ENCODE assay signal across 21 cellular contexts in the genomic region with DNA sequence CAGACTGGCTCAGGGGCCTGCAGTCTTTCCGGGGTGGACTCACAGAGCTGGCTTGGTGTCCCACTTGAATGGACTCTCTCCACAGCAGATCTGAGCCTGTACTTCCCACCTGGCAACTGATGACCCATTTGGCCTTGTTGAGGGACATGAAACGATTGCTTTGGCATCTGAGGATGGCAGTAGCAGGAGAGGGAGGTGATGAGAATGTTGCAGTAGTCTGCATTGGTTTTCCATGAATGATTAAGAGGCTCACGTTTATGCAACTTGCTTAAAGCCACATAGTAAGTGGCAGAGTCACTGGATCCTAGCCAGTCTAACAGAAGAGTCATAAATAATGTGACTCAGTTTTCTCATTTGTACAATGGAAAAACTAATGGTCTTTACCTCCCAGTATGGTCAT. TPM values are rescaled to one million over a fixed set of nuclear protein-coding genes. Genes with fewer than 3 reads are reported as not detected.
DNase-seq lines count a peak whose midpoint lies in the region; ATAC-seq and TF ChIP-seq lines count a peak whose summit lies in the region.
"Had no signal": no experiment of that assay in that cellular context is flagged by ENCODE, and none has a peak within 500 bp of the region (broad histone marks: within the 10 kb centered on the region; RNA-seq: fewer than 3 reads in every experiment).

No MANE protein-coding gene starts in this region.

- no peak overlapping the region for H3K9ac ChIP-seq in IMR-90 (ENCODE audit: low read depth, low read length)

- H2BK120ac ChIP-seq in IMR-90 (ENCODE audit: low read depth, low read length) = no peak overlapping the region

- TF ChIP-seq RAD21 in IMR-90 (IDR thresholded peaks at IDR 0.05; ENCODE audit: low read length) = no peak

- H2BK15ac ChIP-seq in IMR-90 (ENCODE audit: low read depth, low read length) = no peak overlapping the region

- 0 out of 2 replicates have a peak overlapping the region, but pooled peaks have one; percentile 22 for H3K4ac ChIP-seq in IMR-90 (ENCODE audit: low read depth, low read length)

- intact Hi-C loops in IMR-90 (cut with micrococcal nuclease) = no loop called here

- no peak overlapping the region for H4K8ac ChIP-seq in IMR-90 (ENCODE audit: low read depth in 2 of 2, low read length in 2 of 2)

- dilution Hi-C loops in IMR-90 (cut with HindIII; ENCODE audit: low sequenced_read_pairs, unreplicated experiment) = no loop called here

- POLR2A ChIA-PET in IMR-90 (lab: Charles Lee; ENCODE audit: unreplicated experiment) = no interaction called here

- H3K14ac ChIP-seq in IMR-90 (replicated peaks; ENCODE audit: low read depth, low read length) = no peak overlapping the region

- peaks cover 5% of the 10 kb centered on the region; the same call in 1 of the 2 replicates for H3K9me1 ChIP-seq in IMR-90 (ENCODE audit: insufficient read depth, low read length)

- no peaks in the 10 kb centered on the region for H3K36me3 ChIP-seq in IMR-90 (ENCODE audit: control insufficient read depth, insufficient read depth, low read length)
- H3K36me3 ChIP-seq: lower lobe of right lung, tibial artery had no signal

- H4K20me1 ChIP-seq in IMR-90 (ENCODE audit: insufficient read depth, low read length) = no peaks in the 10 kb centered on the region

- WGBS in IMR-90 (ENCODE audit: extremely low coverage in 2 of 2, insufficient read length in 1 of 2), 2 experiments = 48% methylated on average over 2 of the region's 3 CpGs; no CpG with 5 or more reads in 1 of the 2 experiments

- no peak for TF ChIP-seq POLR2A in IMR-90 (IDR thresholded peaks at IDR 0.05; ENCODE audit: low read depth, low read length)

- H3K56ac ChIP-seq in IMR-90 (ENCODE audit: extremely low read depth, insufficient read depth, low read length) = no peak overlapping the region

- TF ChIP-seq CTCF in IMR-90 (conservative IDR thresholded peaks at IDR 0.05; ENCODE audit: low read depth, low read length) = no peak

- H2AK9ac ChIP-seq in IMR-90 (replicated peaks; ENCODE audit: low read depth, low read length, poor library complexity) = peak overlapping the region; percentile 44

- no peak overlapping the region; the same call in 1 of the 2 replicates for H3K23ac ChIP-seq in IMR-90 (ENCODE audit: low read depth, low read length)

- no peak overlapping the region for H4K5ac ChIP-seq in IMR-90 (ENCODE audit: low read depth, low read length)

- H3K18ac ChIP-seq in IMR-90 (ENCODE audit: low read depth, low read length) = no peak overlapping the region

- BruUV-seq in IMR-90 (replicated peaks; lab: Mats Ljungman, UMichigan) = no TSS peak

- no peak overlapping the region for H3K4me3 ChIP-seq in IMR-90 (ENCODE audit: insufficient read depth, low read depth, low read length)
- H3K4me3 ChIP-seq: lower lobe of right lung, MG63, tibial artery had no signal

- in situ Hi-C loops in IMR-90 (cut with MboI; ENCODE audit: low sequenced_read_pairs) = no loop called here

- peaks cover 7% of the 10 kb centered on the region for H3K4me1 ChIP-seq in IMR-90 (ENCODE audit: control insufficient read depth, insufficient read depth, low read length)
- H3K4me1 ChIP-seq: lower lobe of right lung, tibial artery had no signal

- H2BK5ac ChIP-seq in IMR-90 (ENCODE audit: low read depth, low read length, poor library complexity, severe bottlenecking) = no peak overlapping the region

- H3K9me3 ChIP-seq in IMR-90 (ENCODE audit: control insufficient read depth, insufficient read depth, low read length) = no peaks in the 10 kb centered on the region
- H3K9me3 ChIP-seq: MG63, tibial artery had no signal

- H2AFZ ChIP-seq in IMR-90 (replicated peaks; ENCODE audit: low read length, poor library complexity) = no peak overlapping the region

- CTCF ChIA-PET in IMR-90 (lab: Yijun Ruan, JAX) = no interaction called here

- no peak overlapping the region for H3K4me2 ChIP-seq in IMR-90 (ENCODE audit: low read depth, low read length)

- no peak overlapping the region for H4K91ac ChIP-seq in IMR-90 (ENCODE audit: insufficient read depth, low read depth, low read length)

- H3K27ac ChIP-seq in IMR-90 (ENCODE audit: insufficient read depth, low read length) = no peak overlapping the region
- H3K27ac ChIP-seq: lower lobe of right lung, tibial artery had no signal

- ATAC-seq in IMR-90 (ENCODE audit: low read depth) = peak; percentile 29
- ATAC-seq in HG03039 (IDR thresholded peaks at IDR 0.05; ENCODE audit: unreplicated experiment) = no peak
- ATAC-seq: activated T-helper 17 cell treated with anti-CD3 and anti-CD28 coated beads, Interleukin-2, amount 50 U/mL, for 72 hours; lower lobe of right lung; PC-3; stimulated activated effector memory CD8-positive, alpha-beta T cell treated with anti-CD3 and anti-CD28 coated beads, Interleukin-12 subunit alpha, Interleukin-12 subunit beta, amount 100 ng/mL, for 72 hours had no signal

- no peak overlapping the region for H2BK20ac ChIP-seq in IMR-90 (ENCODE audit: low read depth, low read length)

- DNase-seq in AG20443 (ENCODE audit: low spot score) = peak; percentile 33
- peak; percentile 72 for DNase-seq in IMR-90
- DNase-seq in dedifferentiated amniotic fluid mesenchymal stem cell (ENCODE audit: extremely low spot score) = peak; percentile 6
- DNase-seq in kidney glomerular epithelial cell (lab: John Stamatoyannopoulos, UW) = peak; percentile 13
- DNase-seq in NCI-H2196 treated with DMSO at 0.1 percent for 48 hours (lab: John Stamatoyannopoulos, UW; ENCODE audit: unreplicated experiment) = no peak
- no peak for DNase-seq in cerebellar nuclear complex (lab: John Stamatoyannopoulos, UW)
- DNase-seq in epidermal melanocyte (ENCODE audit: insufficient read length, low spot score) = no peak
- DNase-seq: activated CD4-positive, CD25-positive, alpha-beta regulatory T cell treated with anti-CD3 and anti-CD28 coated beads, Interleukin-2, amount 50 U/mL, for 72 hours; activated naive CD8-positive, alpha-beta T cell treated with anti-CD3 and anti-CD28 coated beads, Interleukin-2, amount 10 ng/mL, durations not matched to agents 7 days and 5 days; COR-L47; glutamatergic neuron; lower lobe of right lung; MG63; NCI-H146; occipital lobe; PC-3; right cardiac atrium; tibial artery had no signal

- no peak overlapping the region for H2AK5ac ChIP-seq in IMR-90 (ENCODE audit: low read depth, low read length)

- no peaks in the 10 kb centered on the region for H3K27me3 ChIP-seq in IMR-90 (ENCODE audit: control insufficient read depth, insufficient read depth, low read length)
- H3K27me3 ChIP-seq: MG63, tibial artery had no signal

- no peaks in the 10 kb centered on the region for H3K79me1 ChIP-seq in IMR-90 (ENCODE audit: low read depth in 1 of 2, low read length in 2 of 2)

TF ChIP-seq in IMR-90, 13 proteins besides CTCF, POLR2A, EP300 and RAD21:
- TF ChIP-seq RFX5 (IDR thresholded peaks at IDR 0.05; ENCODE audit: low read depth, low read length) (peak; percentile 91; the same call in 1 of the 2 replicates), BHLHE40 (IDR thresholded peaks at IDR 0.05; ENCODE audit: low read depth, low read length) (peak; percentile 77), RCOR1 (IDR thresholded peaks at IDR 0.05; ENCODE audit: insufficient replicate concordance, low read length) (no peak), FOS (IDR thresholded peaks at IDR 0.05; ENCODE audit: low read depth, low read length) (no peak), NFE2L2 (IDR thresholded peaks at IDR 0.05; ENCODE audit: low read depth, low read length) (no peak), MAFK (IDR thresholded peaks at IDR 0.05; ENCODE audit: low read depth, low read length) (no peak), CHD1 (IDR thresholded peaks at IDR 0.05; ENCODE audit: low read depth, low read length) (no peak), CEBPB (IDR thresholded peaks at IDR 0.05; ENCODE audit: low read depth, low read length) (peak; percentile 55; the same call in 1 of the 2 replicates), MXI1 (IDR thresholded peaks at IDR 0.05; ENCODE audit: borderline replicate concordance, low read depth, low read length) (no peak), SMC3 (IDR thresholded peaks at IDR 0.05; ENCODE audit: low read depth, low read length) (no peak), MAZ (IDR thresholded peaks at IDR 0.05; ENCODE audit: borderline replicate concordance, low read depth, low read length) (no peak)
- TF ChIP-seq, protein P1, sequence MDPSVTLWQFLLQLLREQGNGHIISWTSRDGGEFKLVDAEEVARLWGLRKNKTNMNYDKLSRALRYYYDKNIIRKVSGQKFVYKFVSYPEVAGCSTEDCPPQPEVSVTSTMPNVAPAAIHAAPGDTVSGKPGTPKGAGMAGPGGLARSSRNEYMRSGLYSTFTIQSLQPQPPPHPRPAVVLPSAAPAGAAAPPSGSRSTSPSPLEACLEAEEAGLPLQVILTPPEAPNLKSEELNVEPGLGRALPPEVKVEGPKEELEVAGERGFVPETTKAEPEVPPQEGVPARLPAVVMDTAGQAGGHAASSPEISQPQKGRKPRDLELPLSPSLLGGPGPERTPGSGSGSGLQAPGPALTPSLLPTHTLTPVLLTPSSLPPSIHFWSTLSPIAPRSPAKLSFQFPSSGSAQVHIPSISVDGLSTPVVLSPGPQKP (IDR thresholded peaks at IDR 0.05; ENCODE audit: borderline replicate concordance, low read depth, low read length) = no peak
- TF ChIP-seq, protein P2, sequence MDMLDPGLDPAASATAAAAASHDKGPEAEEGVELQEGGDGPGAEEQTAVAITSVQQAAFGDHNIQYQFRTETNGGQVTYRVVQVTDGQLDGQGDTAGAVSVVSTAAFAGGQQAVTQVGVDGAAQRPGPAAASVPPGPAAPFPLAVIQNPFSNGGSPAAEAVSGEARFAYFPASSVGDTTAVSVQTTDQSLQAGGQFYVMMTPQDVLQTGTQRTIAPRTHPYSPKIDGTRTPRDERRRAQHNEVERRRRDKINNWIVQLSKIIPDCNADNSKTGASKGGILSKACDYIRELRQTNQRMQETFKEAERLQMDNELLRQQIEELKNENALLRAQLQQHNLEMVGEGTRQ (IDR thresholded peaks at IDR 0.05; ENCODE audit: low read depth, low read length) = no peak

RNA-seq across cellular contexts. Expression of a gene that starts 21.9 kb away (rescaled TPM):
- total RNA-seq in IMR-90 (2012; rRNA removed) = 0.56 and 0.72 TPM in 2 replicates
- polyA plus RNA-seq in IMR-90 (2012; rRNA removed) = 0.72 and 0.97 TPM in 2 replicates
- polyA plus RNA-seq in IMR-90 (2012; cell fraction: cytosol; rRNA removed) = 0.38 and 0.62 TPM in 2 replicates
- 1.1 and 3.3 TPM in 2 replicates for polyA plus RNA-seq in IMR-90 (2012; cell fraction: nucleus; rRNA removed; ENCODE audit: low replicate concordance)

Comparison
In these comparisons a context has a peak if more than half of its experiments do, and no peak if none do; other contexts are left out.
1. DNase-seq: peak in AG20443 (single experiment), IMR-90 (single experiment), dedifferentiated amniotic fluid mesenchymal stem cell (single experiment) and kidney glomerular epithelial cell (single experiment); none in NCI-H2196 treated with DMSO at 0.1 percent for 48 hours (single experiment), cerebellar nuclear complex (0 of 2) and epidermal melanocyte (single experiment).